ENCODE assay signal across 8 cellular contexts in the genomic region with DNA sequence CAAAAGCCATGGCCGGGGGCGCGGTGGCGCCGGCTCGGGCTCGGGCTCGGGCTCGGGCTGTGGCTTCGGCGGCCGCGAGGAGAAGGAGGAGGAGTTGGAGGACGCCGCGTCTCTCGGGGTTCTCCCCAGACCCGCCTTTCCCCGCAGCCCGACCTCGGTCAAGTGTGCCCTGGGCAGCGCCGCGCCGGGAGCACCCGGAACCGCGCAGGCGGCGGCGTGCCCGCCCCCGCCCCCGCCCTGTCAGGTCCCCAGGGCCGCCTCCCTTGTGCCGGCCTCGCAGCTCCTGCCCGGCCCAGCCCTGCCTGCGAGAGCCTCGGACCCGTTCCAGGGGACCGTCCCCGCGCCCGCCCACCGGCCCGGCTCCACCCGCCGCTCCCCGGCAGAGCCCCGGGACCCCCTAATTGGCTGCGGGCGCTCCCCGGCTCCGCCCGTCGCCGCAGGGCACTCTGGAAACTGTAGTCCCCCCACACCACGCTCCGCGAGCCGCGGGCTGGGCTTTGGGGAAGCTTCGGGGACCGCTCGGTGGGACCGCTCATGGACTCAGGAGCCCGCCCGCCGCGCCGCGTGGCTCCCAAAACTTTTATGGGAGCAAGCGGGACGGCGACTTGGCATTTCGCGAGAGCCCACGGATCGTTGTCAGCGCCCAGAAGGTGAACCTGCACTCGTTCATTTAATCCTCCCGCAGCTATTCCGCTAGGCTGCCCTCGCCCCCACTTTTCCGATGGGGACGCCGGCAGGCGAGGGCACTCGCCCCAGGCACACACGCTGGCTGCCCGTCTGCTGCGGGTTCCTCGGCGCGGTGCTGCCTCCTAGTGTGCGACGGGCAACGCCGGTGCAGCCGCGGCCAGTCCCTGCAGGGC.
DNase-seq lines count a peak whose midpoint lies in the region; ATAC-seq lines count a peak whose summit lies in the region.

Gene STK10 (minus strand): TSS at position 192 of the 860 bp plus-strand sequence. CDS start 182 bp downstream, at position 10.

- peaks cover 7% of the 10 kb centered on the region; the same call in 1 of the 2 replicates for H3K36me3 ChIP-seq in BLaER1

- DNase-seq in GM19238 (ENCODE audit: insufficient read length, low spot score) (peak; percentile 92), NCI-H524 treated with DMSO at 0.1 percent for 48 hours (lab: John Stamatoyannopoulos, UW) (peak; percentile 43)
- peak; percentile 86 to 88 for DNase-seq in activated CD4-positive, alpha-beta T cell treated with anti-CD3 and anti-CD28 coated beads for 4 hours
- DNase-seq in stimulated activated CD4-positive, alpha-beta T cell treated with anti-CD3 and anti-CD28 coated beads, Interleukin-1b, Interleukin-23, amount 100 ng/mL, for 24 hours (ENCODE audit: low read depth in 4 of 4, low spot score in 1 of 4) = peak; percentile 67 to 89 (median 77)

- no peaks in the 10 kb centered on the region for H3K9me3 ChIP-seq in BLaER1

- H3K4me3 ChIP-seq in BLaER1 = peak within 1 kb of the TSS; percentile 94

- no peaks in the 10 kb centered on the region for H3K27me3 ChIP-seq in BLaER1
- no peaks in the 10 kb centered on the region for H3K27me3 ChIP-seq in layer of hippocampus (ENCODE audit: control insufficient read depth, insufficient read depth, low read length)

- H3K27ac ChIP-seq in BLaER1 (peak within 1 kb of the TSS; percentile 89), cingulate gyrus (ENCODE audit: low read depth, low read length) (peak within 1 kb of the TSS; percentile 54), layer of hippocampus (ENCODE audit: low read depth, low read length) (peak within 1 kb of the TSS; percentile 84)

- H3K4me1 ChIP-seq in BLaER1 = peaks cover 34% of the 10 kb centered on the region

- peak within 1 kb of the TSS; percentile 95 for H3K4me2 ChIP-seq in BLaER1

- peaks cover 14% of the 10 kb centered on the region; the same call in 1 of the 2 replicates for H4K20me1 ChIP-seq in BLaER1

- ATAC-seq in HG03439 (IDR thresholded peaks at IDR 0.05; ENCODE audit: unreplicated experiment) = peak; percentile 68

- peak within 1 kb of the TSS; percentile 87 for H3K9ac ChIP-seq in BLaER1

Comparison
In these comparisons a context has a peak if more than half of its experiments do, and no peak if none do; other contexts are left out.
1. Peak in every context shown above with its lines: DNase-seq, ATAC-seq, H3K4me3 ChIP-seq and H3K27ac ChIP-seq.